Comparison of ENCODE assay signal across 8 cellular contexts in the genomic region with DNA sequence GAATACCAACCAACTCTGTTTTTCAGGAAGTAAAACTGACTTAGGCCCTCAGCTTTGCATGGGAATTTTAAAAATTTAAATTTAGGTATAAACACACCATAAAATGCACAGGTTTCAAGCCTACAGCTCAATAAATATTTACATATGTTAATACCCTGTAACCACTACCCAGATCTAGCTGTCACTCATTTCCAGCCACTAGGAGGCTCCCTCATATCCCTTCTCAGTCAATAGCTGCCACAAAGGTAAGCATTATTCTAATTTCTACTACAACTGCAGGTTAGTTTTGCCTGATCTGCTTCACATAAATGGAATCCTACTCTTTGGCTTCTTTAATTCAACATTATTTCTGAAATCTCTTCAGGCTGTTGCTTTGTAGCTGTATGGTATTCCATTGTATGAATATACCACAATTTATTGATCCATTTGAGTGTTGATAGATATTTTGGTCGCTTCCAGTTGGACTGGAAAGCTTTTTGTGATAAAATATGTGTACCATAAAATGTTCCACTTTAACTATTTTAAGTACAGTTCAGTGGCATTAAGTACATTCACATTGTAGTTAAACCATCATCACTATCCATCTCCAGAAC. TPM values are rescaled to one million over a fixed set of nuclear protein-coding genes. Genes with fewer than 3 reads are reported as not detected.
DNase-seq lines count a peak whose midpoint lies in the region; ATAC-seq lines count a peak whose summit lies in the region.

No MANE protein-coding gene starts in this region.

- peaks cover 8% of the 10 kb centered on the region for H3K9me3 Mint-ChIP-seq in stimulated activated memory B cell treated with anti-CD40 and anti-IgM and Interleukin-4, amounts not matched to agents 10 μg/mL and 1 μg/mL and 100 μg/mL, for 72 hours

- H2AFZ ChIP-seq in mesenchymal stem cell (ENCODE audit: low read depth, low read length), result no peak overlapping the region

- H3K4me1 Mint-ChIP-seq in stimulated activated memory B cell treated with anti-CD40 and anti-IgM and Interleukin-4, amounts not matched to agents 10 μg/mL and 1 μg/mL and 100 μg/mL, for 72 hours, result no peaks in the 10 kb centered on the region

- no peak overlapping the region for H2BK15ac ChIP-seq in mesenchymal stem cell (ENCODE audit: low read depth, poor library complexity, severe bottlenecking)

- no peak overlapping the region for H3K4me2 ChIP-seq in mesenchymal stem cell (ENCODE audit: low read length, poor library complexity, severe bottlenecking)

- H3K9ac ChIP-seq in mesenchymal stem cell (ENCODE audit: low read length), result no peak overlapping the region

- no peaks in the 10 kb centered on the region for H3K36me3 Mint-ChIP-seq in stimulated activated memory B cell treated with anti-CD40 and anti-IgM and Interleukin-4, amounts not matched to agents 10 μg/mL and 1 μg/mL and 100 μg/mL, for 72 hours

- H2BK5ac ChIP-seq in mesenchymal stem cell (ENCODE audit: low read depth, low read length, poor library complexity, severe bottlenecking), result no peak overlapping the region

- no CpG with 5 or more reads among the region's 1 CpG for WGBS in mesenchymal stem cell

- DNase-seq in SW480 (ENCODE audit: low spot score) (peak; percentile 6), mesenchymal stem cell (peak; percentile 7), A172 (ENCODE audit: low spot score) (no peak), NCI-H2196 (lab: John Stamatoyannopoulos, UW; ENCODE audit: unreplicated experiment) (no peak), KG1 (lab: John Stamatoyannopoulos, UW) (no peak)

- H2AK5ac ChIP-seq in mesenchymal stem cell (ENCODE audit: low read length, severe bottlenecking), result no peak overlapping the region

- no peaks in the 10 kb centered on the region for H3K79me1 ChIP-seq in mesenchymal stem cell (replicated peaks; ENCODE audit: low read length, poor library complexity, severe bottlenecking)

- ATAC-seq in GM18520 (IDR thresholded peaks at IDR 0.05; ENCODE audit: unreplicated experiment), result peak; percentile 88
- peak; percentile 71 for ATAC-seq in HG02981 (IDR thresholded peaks at IDR 0.05; ENCODE audit: unreplicated experiment)
- no peak for ATAC-seq in stimulated activated memory B cell treated with anti-CD40 and anti-IgM and Interleukin-4, amounts not matched to agents 10 μg/mL and 1 μg/mL and 100 μg/mL, for 72 hours

- no peaks in the 10 kb centered on the region for H3K36me3 ChIP-seq in mesenchymal stem cell (ENCODE audit: control insufficient read depth in 1 of 2, insufficient read depth in 2 of 2, low read depth in 1 of 2, low read length in 2 of 2)

- no peak overlapping the region for H3K4me3 Mint-ChIP-seq in stimulated activated memory B cell treated with anti-CD40 and anti-IgM and Interleukin-4, amounts not matched to agents 10 μg/mL and 1 μg/mL and 100 μg/mL, for 72 hours

- no peak overlapping the region for H4K91ac ChIP-seq in mesenchymal stem cell (ENCODE audit: low read length)

- H3K27ac ChIP-seq in mesenchymal stem cell (ENCODE audit: low read length, poor library complexity, severe bottlenecking), result no peak overlapping the region

- H3K4me3 ChIP-seq in mesenchymal stem cell (ENCODE audit: insufficient read depth in 1 of 2, low read depth in 1 of 2, low read length in 2 of 2), result no peak overlapping the region

- H3K27me3 Mint-ChIP-seq in stimulated activated memory B cell treated with anti-CD40 and anti-IgM and Interleukin-4, amounts not matched to agents 10 μg/mL and 1 μg/mL and 100 μg/mL, for 72 hours, result no peaks in the 10 kb centered on the region

- no peak overlapping the region for H2BK120ac ChIP-seq in mesenchymal stem cell (ENCODE audit: low read depth, low read length)

- no peak overlapping the region for H3K27ac Mint-ChIP-seq in stimulated activated memory B cell treated with anti-CD40 and anti-IgM and Interleukin-4, amounts not matched to agents 10 μg/mL and 1 μg/mL and 100 μg/mL, for 72 hours

- H2BK12ac ChIP-seq in mesenchymal stem cell (ENCODE audit: low read length in 2 of 2), result no peak overlapping the region

- no peak overlapping the region for H3K23ac ChIP-seq in mesenchymal stem cell (ENCODE audit: low read length in 2 of 2)

- no peaks in the 10 kb centered on the region for H3K4me1 ChIP-seq in mesenchymal stem cell (ENCODE audit: control insufficient read depth, insufficient read depth, low read depth, low read length)

- no peak overlapping the region for H3K18ac ChIP-seq in mesenchymal stem cell (ENCODE audit: low read depth in 1 of 2, low read length in 2 of 2)

- H3K9me3 ChIP-seq in mesenchymal stem cell (ENCODE audit: control insufficient read depth, low read length), result peaks cover 10% of the 10 kb centered on the region

- H4K8ac ChIP-seq in mesenchymal stem cell (ENCODE audit: low read length), result no peak overlapping the region

- no peak overlapping the region for H3K4ac ChIP-seq in mesenchymal stem cell (ENCODE audit: low read depth in 1 of 2, low read length in 2 of 2)

- no peak overlapping the region for H3K14ac ChIP-seq in mesenchymal stem cell (ENCODE audit: low read length in 2 of 2)

- no peaks in the 10 kb centered on the region for H3K27me3 ChIP-seq in mesenchymal stem cell (ENCODE audit: control insufficient read depth in 1 of 2, insufficient read depth in 1 of 2, low read length in 2 of 2)

RNA-seq across cellular contexts. Expression of gene MEI4, which starts 32.5 kb away (rescaled TPM):
- not detected for polyA plus RNA-seq in mesenchymal stem cell (2013, experiment 1 of 2)
- polyA plus RNA-seq in mesenchymal stem cell (2013, experiment 2 of 2), result 0.01 TPM
- not detected in 2 replicates for total RNA-seq in A172 (2014; rRNA removed; shearing (Covaris generic))

Comparison
In these comparisons a context has a peak if more than half of its experiments do, and no peak if none do; other contexts are left out.
1. DNase-seq: peak in SW480 (single experiment) and mesenchymal stem cell (single experiment); none in A172 (single experiment), NCI-H2196 (single experiment) and KG1 (single experiment).